ENCODE assay signal across 24 cellular contexts in genomic region chr5:53464722-53465121, GRCh38. TPM values are rescaled to one million over a fixed set of nuclear protein-coding genes. Genes with fewer than 3 reads are reported as not detected.
DNase-seq lines count a peak whose midpoint lies in the region; ATAC-seq and TF ChIP-seq lines count a peak whose summit lies in the region.
"Had no signal": no experiment of that assay in that cellular context is flagged by ENCODE, and none has a peak within 500 bp of the region (broad histone marks: within the 10 kb centered on the region; RNA-seq: fewer than 3 reads in every experiment).

No MANE protein-coding gene starts in this region.

- H3K9ac ChIP-seq in neural progenitor cell: no peak overlapping the region
- H3K9ac ChIP-seq: BLaER1 treated with 17β-estradiol and CSF1 and Interleukin-3, amounts not matched to agents 10 nM and 100 nM had no signal

- ATAC-seq in WTC11: no peak
- no peak for ATAC-seq in stimulated activated effector memory CD8-positive, alpha-beta T cell treated with anti-CD3 and anti-CD28 coated beads, Interleukin-12 subunit alpha, Interleukin-12 subunit beta, amount 100 ng/mL, for 72 hours
- ATAC-seq: upper lobe of right lung had no signal

- peak overlapping the region; percentile 20 for H2AFZ ChIP-seq in neural progenitor cell (replicated peaks)

- H3K27me3 Mint-ChIP-seq in WTC11 (ENCODE audit: low read depth) (no peaks in the 10 kb centered on the region), neural progenitor cell (ENCODE audit: insufficient read depth, low read depth) (no peaks in the 10 kb centered on the region)

- DNase-seq in KBM-7 (peak; percentile 71), NOMO-1 (lab: John Stamatoyannopoulos, UW; ENCODE audit: unreplicated experiment in 2 of 2) (peak; percentile 63 to 81), WTC11 (ENCODE audit: low spot score) (no peak), neural progenitor cell (ENCODE audit: low spot score) (no peak), posterior cingulate gyrus (no peak), COLO829 (ENCODE audit: low spot score) (no peak), stomach (no peak)
- no peak for DNase-seq in stimulated activated effector memory CD8-positive, alpha-beta T cell treated with anti-CD3 and anti-CD28 coated beads, Interleukin-12 subunit alpha, Interleukin-12 subunit beta, amount 100 ng/mL, for 72 hours (ENCODE audit: low spot score in 2 of 2)
- DNase-seq: activated CD4-positive, alpha-beta memory T cell treated with anti-CD3 and anti-CD28 coated beads, Interleukin-2, amount 10 ng/mL, durations not matched to agents 7 days and 5 days; activated CD4-positive, alpha-beta T cell treated with anti-CD3 and anti-CD28 coated beads for 1 hour; activated naive CD8-positive, alpha-beta T cell treated with anti-CD3 and anti-CD28 coated beads for 36 hours; Caco-2; central memory CD4-positive, alpha-beta T cell; H7; left ventricle myocardium inferior; MG63; naive B cell; NCI-H446 treated with DMSO at 0.1 percent for 48 hours; Peyer's patch; SJCRH30; stimulated activated CD4-positive, alpha-beta T cell treated with anti-CD3 and anti-CD28 coated beads, Interleukin-2, amount 100 ng/mL, for 48 hours; upper lobe of right lung had no signal

- H4K20me1 ChIP-seq in neural progenitor cell (ENCODE audit: low read depth): no peaks in the 10 kb centered on the region
- H4K20me1 ChIP-seq: BLaER1 treated with 17β-estradiol and CSF1 and Interleukin-3, amounts not matched to agents 10 nM and 100 nM had no signal

- H3K4me3 ChIP-seq in neural progenitor cell: no peak overlapping the region
- H3K4me3 ChIP-seq in stomach: no peak overlapping the region
- H3K4me3 ChIP-seq: BLaER1 treated with 17β-estradiol and CSF1 and Interleukin-3, amounts not matched to agents 10 nM and 100 nM; left ventricle myocardium inferior; MG63; Peyer's patch; SJCRH30; upper lobe of right lung had no signal

- intact Hi-C loops in posterior cingulate gyrus (cut with DNase I) (no loop called here), stomach (cut with DNase I; ENCODE audit: low total_unique reads) (no loop called here)

- H3K27me3 ChIP-seq in neural progenitor cell (no peaks in the 10 kb centered on the region), stomach (no peaks in the 10 kb centered on the region)
- H3K27me3 ChIP-seq: BLaER1 treated with 17β-estradiol and CSF1 and Interleukin-3, amounts not matched to agents 10 nM and 100 nM; MG63; Peyer's patch; SJCRH30; upper lobe of right lung had no signal

- 46 to 67% (median 49%) methylated on average over 3 of the region's 3 CpGs for WGBS in stomach, 5 donors

- H3K36me3 ChIP-seq in neural progenitor cell: no peaks in the 10 kb centered on the region
- H3K36me3 ChIP-seq in stomach: no peaks in the 10 kb centered on the region
- H3K36me3 ChIP-seq: BLaER1 treated with 17β-estradiol and CSF1 and Interleukin-3, amounts not matched to agents 10 nM and 100 nM; left ventricle myocardium inferior; MG63; Peyer's patch; SJCRH30; upper lobe of right lung had no signal

- POLR2A ChIA-PET in WTC11 (lab: Charles Lee): no interaction called here

- H3K4me2 ChIP-seq in neural progenitor cell: no peak overlapping the region

- H3K27ac ChIP-seq in neural progenitor cell (no peak overlapping the region), stomach (no peak overlapping the region)
- H3K27ac ChIP-seq: BLaER1 treated with 17β-estradiol and CSF1 and Interleukin-3, amounts not matched to agents 10 nM and 100 nM; Peyer's patch; SJCRH30; upper lobe of right lung had no signal

- no peaks in the 10 kb centered on the region for H3K9me3 ChIP-seq in neural progenitor cell (ENCODE audit: low read depth)
- no peaks in the 10 kb centered on the region for H3K9me3 ChIP-seq in stomach
- H3K9me3 ChIP-seq: BLaER1 treated with 17β-estradiol and CSF1 and Interleukin-3, amounts not matched to agents 10 nM and 100 nM; left ventricle myocardium inferior; MG63; Peyer's patch; SJCRH30; upper lobe of right lung had no signal

- H3K27ac Mint-ChIP-seq in WTC11 (no peak overlapping the region), neural progenitor cell (no peak overlapping the region)
- H3K27ac Mint-ChIP-seq in stimulated activated effector memory CD8-positive, alpha-beta T cell treated with anti-CD3 and anti-CD28 coated beads, Interleukin-12 subunit alpha, Interleukin-12 subunit beta, amount 100 ng/mL, for 72 hours: no peak overlapping the region
- H3K27ac Mint-ChIP-seq: activated CD4-positive, alpha-beta memory T cell treated with anti-CD3 and anti-CD28 coated beads, Interleukin-2, amount 10 ng/mL, durations not matched to agents 7 days and 5 days; activated naive CD8-positive, alpha-beta T cell treated with anti-CD3 and anti-CD28 coated beads for 36 hours; naive B cell; T-helper 1 cell treated with Interleukin-12 subunit alpha and Interleukin-12 subunit beta and Interleukin-4 antibody, amounts not matched to agents 30 μg/mL and 1 μg/mL, for 36 hours had no signal

- peaks cover 6% of the 10 kb centered on the region for H3K9me3 Mint-ChIP-seq in WTC11
- H3K9me3 Mint-ChIP-seq in neural progenitor cell: no peaks in the 10 kb centered on the region
- no peaks in the 10 kb centered on the region for H3K9me3 Mint-ChIP-seq in stimulated activated effector memory CD8-positive, alpha-beta T cell treated with anti-CD3 and anti-CD28 coated beads, Interleukin-12 subunit alpha, Interleukin-12 subunit beta, amount 100 ng/mL, for 72 hours
- H3K9me3 Mint-ChIP-seq: activated CD4-positive, alpha-beta memory T cell treated with anti-CD3 and anti-CD28 coated beads, Interleukin-2, amount 10 ng/mL, durations not matched to agents 7 days and 5 days; activated naive CD8-positive, alpha-beta T cell treated with anti-CD3 and anti-CD28 coated beads for 36 hours; naive B cell; T-helper 1 cell treated with Interleukin-12 subunit alpha and Interleukin-12 subunit beta and Interleukin-4 antibody, amounts not matched to agents 30 μg/mL and 1 μg/mL, for 36 hours had no signal

- H3K4me1 ChIP-seq in neural progenitor cell (no peaks in the 10 kb centered on the region), stomach (no peaks in the 10 kb centered on the region)
- H3K4me1 ChIP-seq: Caco-2, Peyer's patch, upper lobe of right lung had no signal

- H3F3A ChIP-seq in neural progenitor cell (ENCODE audit: low read depth): no peaks in the 10 kb centered on the region

- no peak for TF ChIP-seq POLR2A in stomach (IDR thresholded peaks at IDR 0.05)

- in situ Hi-C loops in KBM-7 (cut with MboI; ENCODE audit: low pct_unique_long_range_greater_than_20kb, low sequenced_read_pairs): no loop called here

- no peaks in the 10 kb centered on the region for H3K79me2 ChIP-seq in neural progenitor cell (ENCODE audit: low read depth)

- H3K4me3 Mint-ChIP-seq in WTC11 (no peak overlapping the region), neural progenitor cell (no peak overlapping the region)
- no peak overlapping the region for H3K4me3 Mint-ChIP-seq in stimulated activated effector memory CD8-positive, alpha-beta T cell treated with anti-CD3 and anti-CD28 coated beads, Interleukin-12 subunit alpha, Interleukin-12 subunit beta, amount 100 ng/mL, for 72 hours
- H3K4me3 Mint-ChIP-seq: activated CD4-positive, alpha-beta memory T cell treated with anti-CD3 and anti-CD28 coated beads, Interleukin-2, amount 10 ng/mL, durations not matched to agents 7 days and 5 days; activated naive CD8-positive, alpha-beta T cell treated with anti-CD3 and anti-CD28 coated beads for 36 hours; naive B cell; T-helper 1 cell treated with Interleukin-12 subunit alpha and Interleukin-12 subunit beta and Interleukin-4 antibody, amounts not matched to agents 30 μg/mL and 1 μg/mL, for 36 hours had no signal

- CTCF ChIA-PET in WTC11 (lab: Charles Lee): interaction anchor here (0.6 to 1.4 kb wide), 2 partner anchors 26 to 34 kb away, joined by 3 read pairs; no protein-coding TSS in a partner anchor

- no peaks in the 10 kb centered on the region; the same call in 1 of the 2 replicates for H3K36me3 Mint-ChIP-seq in WTC11
- no peaks in the 10 kb centered on the region for H3K36me3 Mint-ChIP-seq in neural progenitor cell
- no peaks in the 10 kb centered on the region for H3K36me3 Mint-ChIP-seq in stimulated activated effector memory CD8-positive, alpha-beta T cell treated with anti-CD3 and anti-CD28 coated beads, Interleukin-12 subunit alpha, Interleukin-12 subunit beta, amount 100 ng/mL, for 72 hours
- H3K36me3 Mint-ChIP-seq: activated naive CD8-positive, alpha-beta T cell treated with anti-CD3 and anti-CD28 coated beads for 36 hours; naive B cell had no signal

- no peak for TF ChIP-seq EP300 in stomach (IDR thresholded peaks at IDR 0.05)

- no peak for TF ChIP-seq CTCF in WTC11 (IDR thresholded peaks at IDR 0.05)
- TF ChIP-seq CTCF in neural progenitor cell (IDR thresholded peaks at IDR 0.05): no peak
- no peak for TF ChIP-seq CTCF in stomach (IDR thresholded peaks at IDR 0.05)

- H3K4me1 Mint-ChIP-seq in WTC11: peaks cover 4% of the 10 kb centered on the region
- peaks cover 4% of the 10 kb centered on the region for H3K4me1 Mint-ChIP-seq in neural progenitor cell
- no peaks in the 10 kb centered on the region for H3K4me1 Mint-ChIP-seq in stimulated activated effector memory CD8-positive, alpha-beta T cell treated with anti-CD3 and anti-CD28 coated beads, Interleukin-12 subunit alpha, Interleukin-12 subunit beta, amount 100 ng/mL, for 72 hours
- H3K4me1 Mint-ChIP-seq: activated CD4-positive, alpha-beta memory T cell treated with anti-CD3 and anti-CD28 coated beads, Interleukin-2, amount 10 ng/mL, durations not matched to agents 7 days and 5 days; activated naive CD8-positive, alpha-beta T cell treated with anti-CD3 and anti-CD28 coated beads for 36 hours; naive B cell had no signal

TF ChIP-seq in WTC11, 78 proteins besides CTCF, POLR2A, EP300 and RAD21:
- no peak for TF ChIP-seq USF2 (CRISPR knock-in tag; IDR thresholded peaks at IDR 0.05)
- TF ChIP-seq GABPB1 (CRISPR knock-in tag; IDR thresholded peaks at IDR 0.05): peak; percentile 93

RNA-seq across cellular contexts. Expression of gene FST, which starts 15.7 kb away (rescaled TPM):
- total RNA-seq in WTC11 (2021) (11.8 to 12.9 TPM (median 12.8 TPM) in 3 replicates), neural progenitor cell (ENCODE audit: low replicate concordance) (58.7 and 79.4 TPM in 2 replicates), stomach (10 to 100 TPM in 2 of 5 donors, 1 to 10 TPM in 3; 1.8 to 16.8 (median 9.3) TPM)
- polyA plus RNA-seq in stomach: 1 to 10 TPM; 4.1 to 9.6 (median 7.0) TPM
- total RNA-seq: activated CD4-positive, alpha-beta memory T cell treated with anti-CD3 and anti-CD28 coated beads, Interleukin-2, amount 10 ng/mL, durations not matched to agents 7 days and 5 days had no signal

Comparison
In these comparisons a context has a peak if more than half of its experiments do, and no peak if none do; other contexts are left out.
1. DNase-seq: peak in KBM-7 (single experiment) and NOMO-1 (2 of 2); none in WTC11 (single experiment), neural progenitor cell (single experiment), stimulated activated effector memory CD8-positive, alpha-beta T cell treated with anti-CD3 and anti-CD28 coated beads, Interleukin-12 subunit alpha, Interleukin-12 subunit beta, amount 100 ng/mL, for 72 hours (0 of 2), posterior cingulate gyrus (0 of 10), COLO829 (single experiment) and stomach (single experiment).